Comparison of ENCODE assay signal across 22 cellular contexts in the genomic region with DNA sequence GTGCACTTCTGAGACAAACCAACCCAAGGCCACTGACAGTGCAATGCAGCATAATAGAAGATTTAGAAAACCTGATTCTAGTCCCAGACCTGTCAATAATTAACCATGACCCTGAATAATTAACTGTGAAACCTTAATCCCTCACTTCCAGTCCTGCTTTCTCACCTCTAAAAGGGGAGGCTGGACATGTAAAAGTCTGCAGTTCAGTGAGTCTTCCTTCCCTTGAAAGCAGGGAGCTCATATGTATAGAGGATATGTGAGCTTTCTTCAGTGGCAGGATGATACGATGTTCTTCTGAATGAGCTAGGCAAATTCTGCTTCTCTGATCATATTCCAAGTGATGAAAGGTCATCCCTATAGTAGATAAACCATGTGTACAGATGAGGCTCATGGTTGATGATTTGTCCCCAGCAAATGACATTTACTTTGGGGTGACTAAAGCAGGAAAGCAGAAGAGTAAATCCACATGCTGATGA. TPM values are rescaled to one million over a fixed set of nuclear protein-coding genes. Genes with fewer than 3 reads are reported as not detected.
DNase-seq lines count a peak whose midpoint lies in the region; ATAC-seq and TF ChIP-seq lines count a peak whose summit lies in the region.
"Had no signal": no experiment of that assay in that cellular context is flagged by ENCODE, and none has a peak within 500 bp of the region (broad histone marks: within the 10 kb centered on the region; RNA-seq: fewer than 3 reads in every experiment).

No MANE protein-coding gene starts in this region.

- intact Hi-C loops in tibial artery (cut with DNase I; ENCODE audit: low total_unique reads) = loop anchor here (10.0 kb wide), 1 partner anchor 585 kb away; no protein-coding TSS in a partner anchor

- H3K4me1 Mint-ChIP-seq in endodermal cell = peaks cover 39% of the 10 kb centered on the region
- H3K4me1 Mint-ChIP-seq: CD14-positive monocyte had no signal

- no peak for TF ChIP-seq CTCF in 22Rv1 (IDR thresholded peaks at IDR 0.05)
- no peak for TF ChIP-seq CTCF in endodermal cell (conservative IDR thresholded peaks at IDR 0.05)
- no peak for TF ChIP-seq CTCF in tibial artery (IDR thresholded peaks at IDR 0.05)

- peaks cover 26% of the 10 kb centered on the region for H3K36me3 Mint-ChIP-seq in endodermal cell (ENCODE audit: low read depth)

- H3K4me3 Mint-ChIP-seq in endodermal cell = no peak overlapping the region
- H3K4me3 Mint-ChIP-seq: CD14-positive monocyte, HFFc6 had no signal

- peak overlapping the region; percentile 48 for H3K27ac Mint-ChIP-seq in endodermal cell
- H3K27ac Mint-ChIP-seq: CD14-positive monocyte, HFFc6 had no signal

- H3K9me3 ChIP-seq in endodermal cell (ENCODE audit: control insufficient read depth, low read length) = no peaks in the 10 kb centered on the region
- H3K9me3 ChIP-seq in tibial artery = no peaks in the 10 kb centered on the region
- H3K9me3 ChIP-seq: Caco-2, SJCRH30 had no signal

- no peaks in the 10 kb centered on the region for H3K36me3 ChIP-seq in endodermal cell (ENCODE audit: control insufficient read depth, insufficient read depth, low read length)
- peaks cover 0 to 6% (median 3%) of the 10 kb centered on the region in 3 donors for H3K36me3 ChIP-seq in tibial artery
- H3K36me3 ChIP-seq: SJCRH30 had no signal

- H3K4me3 ChIP-seq in endodermal cell (ENCODE audit: low read length) = peak overlapping the region; percentile 19
- no peak overlapping the region for H3K4me3 ChIP-seq in tibial artery
- H3K4me3 ChIP-seq: SJCRH30 had no signal

- H3K27ac ChIP-seq in 22Rv1 = peak overlapping the region; percentile 3; the same call in 1 of the 2 replicates
- H3K27ac ChIP-seq in endodermal cell (ENCODE audit: low read depth, low read length) = no peak overlapping the region
- H3K27ac ChIP-seq in tibial artery = no peak overlapping the region
- H3K27ac ChIP-seq: RWPE1, SJCRH30 had no signal

- ATAC-seq in left lobe of liver = peak; percentile 93

- H3K27me3 Mint-ChIP-seq in endodermal cell (ENCODE audit: insufficient read depth) = no peaks in the 10 kb centered on the region

- no peaks in the 10 kb centered on the region for H3K27me3 ChIP-seq in endodermal cell (ENCODE audit: control insufficient read depth, insufficient read depth, low read length, poor library complexity, severe bottlenecking)
- H3K27me3 ChIP-seq in tibial artery = no peaks in the 10 kb centered on the region
- H3K27me3 ChIP-seq: SJCRH30 had no signal

- no peak overlapping the region for H3K9ac ChIP-seq in endodermal cell (ENCODE audit: extremely low read depth, low read length, poor library complexity, severe bottlenecking)

- H3K4me1 ChIP-seq in endodermal cell (ENCODE audit: control insufficient read depth, insufficient read depth, low read length) (peaks cover 11% of the 10 kb centered on the region), tibial artery (peaks cover 0 to 1% (median 0%) of the 10 kb centered on the region in 4 donors)

- DNase-seq in HuH-7 (ENCODE audit: low spot score) (peak; percentile 21), endodermal cell (no peak), left lobe of liver (ENCODE audit: low spot score) (no peak), NCI-H2227 (lab: John Stamatoyannopoulos, UW; ENCODE audit: unreplicated experiment) (no peak), NCI-H2107 treated with DMSO at 0.1 percent for 48 hours (lab: John Stamatoyannopoulos, UW; ENCODE audit: unreplicated experiment) (no peak), tibial artery (no peak), NCI-H524 treated with DMSO at 0.1 percent for 48 hours (lab: John Stamatoyannopoulos, UW) (no peak)
- DNase-seq: DMS79, HFFc6, IMR-90, NCI-H187 treated with DMSO at 0.1 percent for 48 hours, NCI-H524 had no signal

- H3K9me3 Mint-ChIP-seq in endodermal cell = peaks cover 6% of the 10 kb centered on the region
- H3K9me3 Mint-ChIP-seq: HFFc6 had no signal

- 90 to 92% methylated on average over 1 of the region's 1 CpG for WGBS in endodermal cell (ENCODE audit: insufficient coverage in 1 of 2, insufficient read length in 1 of 2), 2 experiments

RNA-seq across cellular contexts. Expression of gene KCNV2, which starts 2.9 kb away (rescaled TPM):
- total RNA-seq in endodermal cell = 1 to 10 TPM; 1.2 to 2.0 TPM
- 0.18 TPM for polyA plus RNA-seq in endodermal cell (2013, experiment 1 of 2)
- polyA plus RNA-seq in endodermal cell (2013, experiment 2 of 2) = 0.29 TPM
- not detected for total RNA-seq in left lobe of liver
- total RNA-seq: A172, Caco-2, G401, H1, HFFc6, IMR-90, LHCN-M2, OCI-LY7, SJCRH30 had no signal
- polyA plus RNA-seq: CD14-positive monocyte, H1, IMR-90 had no signal
